17 cellular contexts compared by ENCODE assay signal in the genomic region with DNA sequence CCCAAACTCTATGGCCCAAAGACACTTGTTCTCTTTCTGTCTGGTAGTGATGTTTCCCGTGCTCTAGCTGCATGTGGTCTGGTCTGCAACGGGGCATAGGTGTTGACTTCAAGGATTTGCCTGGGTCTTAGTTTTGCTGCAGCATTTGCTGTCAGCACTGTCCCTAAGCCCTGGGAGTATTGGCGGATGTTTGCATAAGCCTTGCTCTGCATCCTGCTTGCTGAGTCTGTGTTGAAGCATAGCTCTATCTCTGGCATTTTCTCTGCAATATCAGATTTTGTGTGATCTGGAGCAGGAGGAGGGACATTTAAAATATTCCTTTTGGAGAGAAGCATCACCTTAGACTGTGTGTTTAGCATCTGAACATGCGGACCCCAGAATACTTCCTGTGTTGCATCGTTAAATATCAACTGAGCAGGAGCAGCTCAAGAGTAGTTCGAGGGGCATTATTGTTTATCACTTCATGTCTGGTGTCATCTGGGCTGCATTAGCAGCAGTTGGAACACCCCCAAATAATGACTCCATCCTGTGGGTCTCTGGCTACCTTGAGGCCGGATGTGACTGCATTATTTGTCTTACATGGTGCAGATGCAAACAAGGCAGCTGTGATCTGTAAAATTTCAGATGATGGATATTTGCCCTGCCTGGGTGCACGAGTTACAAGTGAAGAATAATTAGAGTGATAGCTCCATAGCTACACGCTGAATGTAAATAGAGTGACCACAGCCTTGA.
DNase-seq lines count a peak whose midpoint lies in the region; ATAC-seq and TF ChIP-seq lines count a peak whose summit lies in the region.
"Had no signal": no experiment of that assay in that cellular context is flagged by ENCODE, and none has a peak within 500 bp of the region (broad histone marks: within the 10 kb centered on the region; RNA-seq: fewer than 3 reads in every experiment).

No MANE protein-coding gene starts in this region.

- H3K27me3 ChIP-seq in OCI-LY3 (ENCODE audit: low read depth, low read length) (peaks cover 32% of the 10 kb centered on the region; the same call in 1 of the 2 replicates), MM.1S (replicated peaks; ENCODE audit: insufficient read depth, low read length) (no peaks in the 10 kb centered on the region), SJCRH30 (no peaks in the 10 kb centered on the region), gastroesophageal sphincter (no peaks in the 10 kb centered on the region)
- H3K27me3 ChIP-seq: ascending aorta had no signal

- no peaks in the 10 kb centered on the region for H3F3A ChIP-seq in MM.1S (ENCODE audit: insufficient read depth, low read length)

- no peaks in the 10 kb centered on the region for H4K20me1 ChIP-seq in OCI-LY3 (ENCODE audit: insufficient read depth, low read length)
- no peaks in the 10 kb centered on the region for H4K20me1 ChIP-seq in MM.1S (ENCODE audit: insufficient read depth, low read length)

- H3K4me2 ChIP-seq in OCI-LY3 (ENCODE audit: low read length) (0 out of 2 replicates have a peak overlapping the region, but pooled peaks have one; percentile 9), MM.1S (ENCODE audit: low read depth, low read length) (no peak overlapping the region)
- H3K4me2 ChIP-seq: KMS-11 had no signal

- H3K4me1 ChIP-seq in OCI-LY3 (ENCODE audit: low read length) (peaks cover 14% of the 10 kb centered on the region), MM.1S (ENCODE audit: low read length) (no peaks in the 10 kb centered on the region), SJCRH30 (peaks cover 16% of the 10 kb centered on the region; the same call in 1 of the 2 replicates), gastroesophageal sphincter (no peaks in the 10 kb centered on the region)
- H3K4me1 ChIP-seq: ascending aorta had no signal

- no peaks in the 10 kb centered on the region for H3K36me3 ChIP-seq in OCI-LY3 (replicated peaks; ENCODE audit: low read depth, low read length)
- H3K36me3 ChIP-seq in MM.1S (replicated peaks; ENCODE audit: insufficient read depth, low read length) = no peaks in the 10 kb centered on the region
- H3K36me3 ChIP-seq in SJCRH30 = no peaks in the 10 kb centered on the region
- H3K36me3 ChIP-seq in gastroesophageal sphincter = no peaks in the 10 kb centered on the region
- H3K36me3 ChIP-seq: ascending aorta had no signal

- H3K9ac ChIP-seq in OCI-LY3 (ENCODE audit: low read length) = no peak overlapping the region
- H3K9ac ChIP-seq in MM.1S (ENCODE audit: low read length) = no peak overlapping the region
- H3K9ac ChIP-seq: KMS-11 had no signal

- TF ChIP-seq POLR2A in gastroesophageal sphincter (IDR thresholded peaks at IDR 0.05) = no peak

- TF ChIP-seq CTCF in AG09319 (IDR thresholded peaks at IDR 0.05; ENCODE audit: low read depth, low read length) = no peak
- no peak for TF ChIP-seq CTCF in OCI-LY3 (IDR thresholded peaks at IDR 0.05; ENCODE audit: low read depth, low read length)
- no peak for TF ChIP-seq CTCF in fibroblast of mammary gland (conservative IDR thresholded peaks at IDR 0.05; ENCODE audit: control insufficient read depth, insufficient read depth, low read depth, low read length)
- no peak for TF ChIP-seq CTCF in MM.1S (IDR thresholded peaks at IDR 0.05; ENCODE audit: low read length)
- no peak for TF ChIP-seq CTCF in gastroesophageal sphincter (IDR thresholded peaks at IDR 0.05)

- no peak for TF ChIP-seq EP300 in gastroesophageal sphincter (IDR thresholded peaks at IDR 0.05)

- no peak overlapping the region for H3K27ac ChIP-seq in OCI-LY3 (ENCODE audit: low read length)
- H3K27ac ChIP-seq in MM.1S (ENCODE audit: low read length) = no peak overlapping the region
- no peak overlapping the region for H3K27ac ChIP-seq in SJCRH30
- no peak overlapping the region for H3K27ac ChIP-seq in gastroesophageal sphincter
- H3K27ac ChIP-seq: ascending aorta, KMS-11 had no signal

- no peaks in the 10 kb centered on the region for H3K9me2 ChIP-seq in MM.1S (replicated peaks; ENCODE audit: insufficient read depth, low read length)

- DNase-seq in AG09319 (ENCODE audit: extremely low read depth, low read depth) (peak; percentile 24), GM04504 (ENCODE audit: low read depth) (peak; percentile 51), fibroblast of mammary gland (ENCODE audit: low read depth) (peak; percentile 70), MM.1S (no peak), SJCRH30 (no peak), SK-N-DZ (ENCODE audit: low spot score) (no peak)
- DNase-seq: effector CD4-positive, alpha-beta T cell; GF-D8; left cardiac atrium; naive thymus-derived CD8-positive, alpha-beta T cell; NCI-H2029; retina; stimulated activated CD4-positive, alpha-beta T cell treated with anti-CD3 and anti-CD28 coated beads, Interleukin-4, amount 100 ng/mL, for 4 hours had no signal

- no peaks in the 10 kb centered on the region for H3K9me3 ChIP-seq in OCI-LY3 (ENCODE audit: insufficient read depth, low read length)
- no peaks in the 10 kb centered on the region for H3K9me3 ChIP-seq in MM.1S (replicated peaks; ENCODE audit: insufficient read depth, low read length)
- no peaks in the 10 kb centered on the region; the same call in 1 of the 2 replicates for H3K9me3 ChIP-seq in SJCRH30 (replicated peaks)
- H3K9me3 ChIP-seq in gastroesophageal sphincter = no peaks in the 10 kb centered on the region
- H3K9me3 ChIP-seq: ascending aorta had no signal

- no peaks in the 10 kb centered on the region for H3K79me2 ChIP-seq in OCI-LY3 (ENCODE audit: low read length)
- no peaks in the 10 kb centered on the region for H3K79me2 ChIP-seq in MM.1S (ENCODE audit: low read length)

- WGBS in gastroesophageal sphincter (ENCODE audit: low coverage in 1 of 2), 2 donors = 51 to 61% methylated on average over 7 to 9 of the region's 9 CpGs

- no peak overlapping the region for H3K4me3 ChIP-seq in OCI-LY3 (ENCODE audit: low read length)
- no peak overlapping the region for H3K4me3 ChIP-seq in fibroblast of mammary gland (ENCODE audit: control insufficient read depth, low read depth, low read length)
- no peak overlapping the region for H3K4me3 ChIP-seq in MM.1S (ENCODE audit: low read length)
- H3K4me3 ChIP-seq in SJCRH30 = no peak overlapping the region
- H3K4me3 ChIP-seq in gastroesophageal sphincter = no peak overlapping the region
- H3K4me3 ChIP-seq: ascending aorta had no signal

- ATAC-seq in gastroesophageal sphincter = no peak
- ATAC-seq: left cardiac atrium; naive thymus-derived CD8-positive, alpha-beta T cell had no signal

- H2AFZ ChIP-seq in OCI-LY3 (ENCODE audit: low read depth, low read length) (no peak overlapping the region), MM.1S (ENCODE audit: low read length) (no peak overlapping the region)

Comparison
In these comparisons a context has a peak if more than half of its experiments do, and no peak if none do; other contexts are left out.
1. DNase-seq: peak in AG09319 (single experiment), GM04504 (single experiment) and fibroblast of mammary gland (single experiment); none in MM.1S (single experiment), SJCRH30 (0 of 2) and SK-N-DZ (single experiment).